10 cellular contexts compared by ENCODE assay signal in genomic region chr14:75310295-75311059, GRCh38. TPM values are rescaled to one million over a fixed set of nuclear protein-coding genes. Genes with fewer than 3 reads are reported as not detected.
A peak's percentile ranks its signal among the peaks of the same experiment; 100 is the strongest.
DNase-seq lines count a peak whose midpoint lies in the region; ATAC-seq lines count a peak whose summit lies in the region.
"Had no signal": no experiment of that assay in that cellular context is flagged by ENCODE, and none has a peak within 500 bp of the region (broad histone marks: within the 10 kb centered on the region; RNA-seq: fewer than 3 reads in every experiment).

No MANE protein-coding gene starts in this region.

- H3K9me3 Mint-ChIP-seq in stimulated activated naive B cell treated with anti-CD40 and anti-IgM and Interleukin-4, amounts not matched to agents 10 μg/mL and 1 μg/mL and 100 μg/mL, for 72 hours = no peaks in the 10 kb centered on the region
- H3K9me3 Mint-ChIP-seq: CD4-positive, CD25-positive, alpha-beta regulatory T cell had no signal

- peaks cover 2 to 3% of the 10 kb centered on the region in 2 donors for H3K27me3 Mint-ChIP-seq in stimulated activated naive B cell treated with anti-CD40 and anti-IgM and Interleukin-4, amounts not matched to agents 10 μg/mL and 1 μg/mL and 100 μg/mL, for 72 hours

- peak overlapping the region; percentile 28 for H2AFZ ChIP-seq in ACC112 (ENCODE audit: low read length, unreplicated experiment)

- H3K27me3 ChIP-seq in ACC112 (ENCODE audit: insufficient read depth, low read length) = no peaks in the 10 kb centered on the region
- H3K27me3 ChIP-seq in layer of hippocampus (ENCODE audit: control insufficient read depth, insufficient read depth, low read length) = no peaks in the 10 kb centered on the region

- H3K36me3 Mint-ChIP-seq in stimulated activated naive B cell treated with anti-CD40 and anti-IgM and Interleukin-4, amounts not matched to agents 10 μg/mL and 1 μg/mL and 100 μg/mL, for 72 hours = no peaks in the 10 kb centered on the region
- H3K36me3 Mint-ChIP-seq: CD4-positive, CD25-positive, alpha-beta regulatory T cell had no signal

- no peak for ATAC-seq in stimulated activated naive B cell treated with anti-CD40 and anti-IgM and Interleukin-4, amounts not matched to agents 10 μg/mL and 1 μg/mL and 100 μg/mL, for 72 hours (replicated peaks)
- ATAC-seq in HG02763 (IDR thresholded peaks at IDR 0.05; ENCODE audit: unreplicated experiment) = no peak

- H3K4me1 Mint-ChIP-seq in stimulated activated naive B cell treated with anti-CD40 and anti-IgM and Interleukin-4, amounts not matched to agents 10 μg/mL and 1 μg/mL and 100 μg/mL, for 72 hours = peaks cover 11 to 20% of the 10 kb centered on the region in 2 donors

- peak overlapping the region; percentile 60 for H3K27ac Mint-ChIP-seq in stimulated activated naive B cell treated with anti-CD40 and anti-IgM and Interleukin-4, amounts not matched to agents 10 μg/mL and 1 μg/mL and 100 μg/mL, for 72 hours
- H3K27ac Mint-ChIP-seq: CD4-positive, CD25-positive, alpha-beta regulatory T cell had no signal

- H3K79me2 ChIP-seq in ACC112 (ENCODE audit: control insufficient read depth, insufficient read depth, low read length, unreplicated experiment) = no peaks in the 10 kb centered on the region

- no peak overlapping the region for H3K4me3 Mint-ChIP-seq in stimulated activated naive B cell treated with anti-CD40 and anti-IgM and Interleukin-4, amounts not matched to agents 10 μg/mL and 1 μg/mL and 100 μg/mL, for 72 hours
- H3K4me3 Mint-ChIP-seq: CD4-positive, CD25-positive, alpha-beta regulatory T cell had no signal

- peak; percentile 54 for DNase-seq in NCI-H2029 (lab: John Stamatoyannopoulos, UW)
- peak; percentile 33 for DNase-seq in cerebellum (ENCODE audit: low spot score)
- DNase-seq in stimulated activated naive B cell treated with anti-CD40 and anti-IgM and Interleukin-4, amounts not matched to agents 10 μg/mL and 1 μg/mL and 100 μg/mL, for 72 hours = no peak
- no peak for DNase-seq in activated CD4-positive, alpha-beta T cell treated with anti-CD3 and anti-CD28 coated beads, Interleukin-2, amount 50 U/mL, for 4 hours
- no peak for DNase-seq in GF-D8 (lab: John Stamatoyannopoulos, UW)
- DNase-seq: CD4-positive, CD25-positive, alpha-beta regulatory T cell had no signal

- H3K4me3 ChIP-seq in ACC112 (ENCODE audit: low read depth, low read length) = no peak overlapping the region
- H3K4me3 ChIP-seq: SK-N-MC had no signal

- peaks cover 23% of the 10 kb centered on the region for H3K4me1 ChIP-seq in ACC112 (ENCODE audit: control insufficient read depth, insufficient read depth, low read length, unreplicated experiment)

- H3K27ac ChIP-seq in ACC112 (ENCODE audit: low read depth, low read length) (peak overlapping the region; percentile 65), layer of hippocampus (ENCODE audit: low read depth, low read length) (peak overlapping the region; percentile 82)
- H3K27ac ChIP-seq: SK-N-MC had no signal

- H3K36me3 ChIP-seq in ACC112 (ENCODE audit: insufficient read depth, low read length) = no peaks in the 10 kb centered on the region

RNA-seq across cellular contexts. Expression of gene FOS, which starts 31.8 kb away (rescaled TPM):
- 36.3 TPM for total RNA-seq in cerebellum

Comparison
In these comparisons a context has a peak if more than half of its experiments do, and no peak if none do; other contexts are left out.
1. DNase-seq: peak in NCI-H2029 (single experiment) and cerebellum (single experiment); none in stimulated activated naive B cell treated with anti-CD40 and anti-IgM and Interleukin-4, amounts not matched to agents 10 μg/mL and 1 μg/mL and 100 μg/mL, for 72 hours (single experiment), activated CD4-positive, alpha-beta T cell treated with anti-CD3 and anti-CD28 coated beads, Interleukin-2, amount 50 U/mL, for 4 hours (0 of 2) and GF-D8 (single experiment).